Comparison of ENCODE assay signal across 8 cellular contexts in genomic region chr1:220810179-220810653, GRCh38. TPM values are rescaled to one million over a fixed set of nuclear protein-coding genes. Genes with fewer than 3 reads are reported as not detected.
DNase-seq lines count a peak whose midpoint lies in the region; ATAC-seq and TF ChIP-seq lines count a peak whose summit lies in the region.

No MANE protein-coding gene starts in this region.

- no peaks in the 10 kb centered on the region for H3K27me3 ChIP-seq in WERI-Rb-1 (ENCODE audit: insufficient read depth, low read depth, severe bottlenecking)

- peak; percentile 94 for ATAC-seq in HG02678 (IDR thresholded peaks at IDR 0.05; ENCODE audit: unreplicated experiment)
- peak; percentile 90 for ATAC-seq in left lobe of liver

- peak; percentile 92 for TF ChIP-seq CTCF in WERI-Rb-1 (IDR thresholded peaks at IDR 0.05; ENCODE audit: low read depth, low read length)
- TF ChIP-seq CTCF in cardiac fibroblast (IDR thresholded peaks at IDR 0.05; ENCODE audit: low read depth, low read length), result peak; percentile 95

- H3K4me3 ChIP-seq in WERI-Rb-1 (ENCODE audit: low read depth, low read length), result no peak overlapping the region
- H3K4me3 ChIP-seq in cardiac fibroblast (replicated peaks in 1 of 2; ENCODE audit: low read depth in 2 of 2, low read length in 2 of 2), result peak overlapping the region; percentile 16 to 29

- H3K36me3 ChIP-seq in WERI-Rb-1, result peaks cover 54% of the 10 kb centered on the region

- H3K27ac ChIP-seq in WERI-Rb-1, result no peak overlapping the region

- DNase-seq in NCI-H2196 (lab: John Stamatoyannopoulos, UW; ENCODE audit: unreplicated experiment) (peak; percentile 47), NCI-H2196 treated with DMSO at 0.1 percent for 48 hours (lab: John Stamatoyannopoulos, UW; ENCODE audit: unreplicated experiment) (no peak), NCI-H1436 (lab: John Stamatoyannopoulos, UW) (peak; percentile 43), WERI-Rb-1 (peak; percentile 83), cardiac fibroblast (ENCODE audit: low read depth in 2 of 2) (peak; percentile 85 to 88), left lobe of liver (ENCODE audit: low spot score) (peak; percentile 84)
- DNase-seq in stimulated activated CD4-positive, alpha-beta T cell treated with anti-CD3 and anti-CD28 coated beads, Interleukin-2, amount 100 ng/mL, for 4 hours (ENCODE audit: low read depth), result peak; percentile 64

- no peaks in the 10 kb centered on the region for H3K9me3 ChIP-seq in WERI-Rb-1 (ENCODE audit: severe bottlenecking)

RNA-seq across cellular contexts. Expression of gene MTARC1, which starts 23.5 kb away (rescaled TPM):
- total RNA-seq in left lobe of liver, result 77.4 TPM
